2 cellular contexts compared by ENCODE assay signal in the genomic region with DNA sequence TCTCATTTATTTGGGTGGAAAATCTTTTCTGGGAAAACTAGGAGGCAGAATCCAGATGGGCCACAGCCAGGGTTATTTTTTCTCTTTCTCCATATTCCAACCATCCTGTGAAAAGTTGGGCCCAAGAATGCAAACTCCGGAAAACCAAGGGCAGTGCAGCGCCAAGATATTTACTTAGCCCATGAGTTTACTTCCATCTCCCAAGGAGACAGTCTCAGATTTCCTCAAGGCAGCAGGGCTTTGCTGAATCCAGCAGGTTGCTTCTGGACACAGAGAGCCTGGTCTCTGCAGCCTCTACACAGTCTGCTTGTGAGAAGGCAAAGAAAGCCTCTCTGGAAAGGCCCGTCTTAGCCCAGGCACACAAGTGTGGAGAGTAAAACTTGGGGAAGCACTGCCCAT.
TF ChIP-seq lines count a peak whose summit lies in the region.

No MANE protein-coding gene starts in this region.

TF ChIP-seq in IMR-90, 13 proteins besides CTCF, POLR2A, EP300 and RAD21:
- TF ChIP-seq BHLHE40 (IDR thresholded peaks at IDR 0.05; ENCODE audit: low read depth, low read length) (no peak), RCOR1 (IDR thresholded peaks at IDR 0.05; ENCODE audit: insufficient replicate concordance, low read length) (no peak), SMC3 (IDR thresholded peaks at IDR 0.05; ENCODE audit: low read depth, low read length) (no peak), USF2 (IDR thresholded peaks at IDR 0.05; ENCODE audit: low read depth, low read length) (no peak), FOS (IDR thresholded peaks at IDR 0.05; ENCODE audit: low read depth, low read length) (no peak), MAZ (IDR thresholded peaks at IDR 0.05; ENCODE audit: borderline replicate concordance, low read depth, low read length) (no peak), RFX5 (IDR thresholded peaks at IDR 0.05; ENCODE audit: low read depth, low read length) (no peak), NFE2L2 (IDR thresholded peaks at IDR 0.05; ENCODE audit: low read depth, low read length) (no peak), CHD1 (IDR thresholded peaks at IDR 0.05; ENCODE audit: low read depth, low read length) (no peak), CEBPB (IDR thresholded peaks at IDR 0.05; ENCODE audit: low read depth, low read length) (no peak), MAFK (IDR thresholded peaks at IDR 0.05; ENCODE audit: low read depth, low read length) (no peak), ELK1 (IDR thresholded peaks at IDR 0.05; ENCODE audit: borderline replicate concordance, low read depth, low read length) (no peak), MXI1 (IDR thresholded peaks at IDR 0.05; ENCODE audit: borderline replicate concordance, low read depth, low read length) (no peak)

TF ChIP-seq in liver, 16 proteins besides CTCF, POLR2A, EP300 and RAD21:
- TF ChIP-seq HNF4A (conservative IDR thresholded peaks at IDR 0.05), result no peak
- TF ChIP-seq, protein P1, sequence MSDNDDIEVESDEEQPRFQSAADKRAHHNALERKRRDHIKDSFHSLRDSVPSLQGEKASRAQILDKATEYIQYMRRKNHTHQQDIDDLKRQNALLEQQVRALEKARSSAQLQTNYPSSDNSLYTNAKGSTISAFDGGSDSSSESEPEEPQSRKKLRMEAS (IDR thresholded peaks at IDR 0.05), result no peak
- TF ChIP-seq, protein P2, sequence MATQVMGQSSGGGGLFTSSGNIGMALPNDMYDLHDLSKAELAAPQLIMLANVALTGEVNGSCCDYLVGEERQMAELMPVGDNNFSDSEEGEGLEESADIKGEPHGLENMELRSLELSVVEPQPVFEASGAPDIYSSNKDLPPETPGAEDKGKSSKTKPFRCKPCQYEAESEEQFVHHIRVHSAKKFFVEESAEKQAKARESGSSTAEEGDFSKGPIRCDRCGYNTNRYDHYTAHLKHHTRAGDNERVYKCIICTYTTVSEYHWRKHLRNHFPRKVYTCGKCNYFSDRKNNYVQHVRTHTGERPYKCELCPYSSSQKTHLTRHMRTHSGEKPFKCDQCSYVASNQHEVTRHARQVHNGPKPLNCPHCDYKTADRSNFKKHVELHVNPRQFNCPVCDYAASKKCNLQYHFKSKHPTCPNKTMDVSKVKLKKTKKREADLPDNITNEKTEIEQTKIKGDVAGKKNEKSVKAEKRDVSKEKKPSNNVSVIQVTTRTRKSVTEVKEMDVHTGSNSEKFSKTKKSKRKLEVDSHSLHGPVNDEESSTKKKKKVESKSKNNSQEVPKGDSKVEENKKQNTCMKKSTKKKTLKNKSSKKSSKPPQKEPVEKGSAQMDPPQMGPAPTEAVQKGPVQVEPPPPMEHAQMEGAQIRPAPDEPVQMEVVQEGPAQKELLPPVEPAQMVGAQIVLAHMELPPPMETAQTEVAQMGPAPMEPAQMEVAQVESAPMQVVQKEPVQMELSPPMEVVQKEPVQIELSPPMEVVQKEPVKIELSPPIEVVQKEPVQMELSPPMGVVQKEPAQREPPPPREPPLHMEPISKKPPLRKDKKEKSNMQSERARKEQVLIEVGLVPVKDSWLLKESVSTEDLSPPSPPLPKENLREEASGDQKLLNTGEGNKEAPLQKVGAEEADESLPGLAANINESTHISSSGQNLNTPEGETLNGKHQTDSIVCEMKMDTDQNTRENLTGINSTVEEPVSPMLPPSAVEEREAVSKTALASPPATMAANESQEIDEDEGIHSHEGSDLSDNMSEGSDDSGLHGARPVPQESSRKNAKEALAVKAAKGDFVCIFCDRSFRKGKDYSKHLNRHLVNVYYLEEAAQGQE (IDR thresholded peaks at IDR 0.05), result peak; percentile 3
- TF ChIP-seq RXRA (IDR thresholded peaks at IDR 0.05), result no peak
- no peak for TF ChIP-seq EGR1 (IDR thresholded peaks at IDR 0.05; ENCODE audit: low read depth in 2 of 2)
- TF ChIP-seq, protein P3, sequence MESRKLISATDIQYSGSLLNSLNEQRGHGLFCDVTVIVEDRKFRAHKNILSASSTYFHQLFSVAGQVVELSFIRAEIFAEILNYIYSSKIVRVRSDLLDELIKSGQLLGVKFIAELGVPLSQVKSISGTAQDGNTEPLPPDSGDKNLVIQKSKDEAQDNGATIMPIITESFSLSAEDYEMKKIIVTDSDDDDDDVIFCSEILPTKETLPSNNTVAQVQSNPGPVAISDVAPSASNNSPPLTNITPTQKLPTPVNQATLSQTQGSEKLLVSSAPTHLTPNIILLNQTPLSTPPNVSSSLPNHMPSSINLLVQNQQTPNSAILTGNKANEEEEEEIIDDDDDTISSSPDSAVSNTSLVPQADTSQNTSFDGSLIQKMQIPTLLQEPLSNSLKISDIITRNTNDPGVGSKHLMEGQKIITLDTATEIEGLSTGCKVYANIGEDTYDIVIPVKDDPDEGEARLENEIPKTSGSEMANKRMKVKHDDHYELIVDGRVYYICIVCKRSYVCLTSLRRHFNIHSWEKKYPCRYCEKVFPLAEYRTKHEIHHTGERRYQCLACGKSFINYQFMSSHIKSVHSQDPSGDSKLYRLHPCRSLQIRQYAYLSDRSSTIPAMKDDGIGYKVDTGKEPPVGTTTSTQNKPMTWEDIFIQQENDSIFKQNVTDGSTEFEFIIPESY (IDR thresholded peaks at IDR 0.05), result no peak
- no peak for TF ChIP-seq TAF1 (conservative IDR thresholded peaks at IDR 0.05)
